Comparison of ENCODE assay signal across 10 cellular contexts in the genomic region with DNA sequence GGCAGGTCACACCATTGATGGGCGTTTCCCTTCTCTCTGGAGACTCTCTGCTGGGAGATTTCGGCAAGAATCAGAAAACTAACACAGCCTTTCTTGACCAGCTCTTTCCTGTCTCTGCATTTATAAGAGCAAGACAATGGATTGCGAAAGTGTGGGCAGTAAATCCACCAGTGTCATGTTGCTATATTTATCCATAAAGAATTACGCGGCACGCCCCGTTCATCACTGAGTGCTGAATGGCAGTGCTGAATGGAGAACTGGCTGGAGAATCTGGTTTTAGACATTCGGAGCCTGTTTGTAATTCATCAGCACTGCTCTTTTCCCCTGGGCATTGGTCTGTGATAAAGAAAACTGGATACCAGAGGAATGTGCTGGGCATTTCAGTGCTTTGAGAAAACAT. TPM values are rescaled to one million over a fixed set of nuclear protein-coding genes. Genes with fewer than 3 reads are reported as not detected.
DNase-seq lines count a peak whose midpoint lies in the region; ATAC-seq and TF ChIP-seq lines count a peak whose summit lies in the region.
"Had no signal": no experiment of that assay in that cellular context is flagged by ENCODE, and none has a peak within 500 bp of the region (broad histone marks: within the 10 kb centered on the region; RNA-seq: fewer than 3 reads in every experiment).

No MANE protein-coding gene starts in this region.

- no peak for TF ChIP-seq EP300 in Ishikawa (IDR thresholded peaks at IDR 0.05; ENCODE audit: borderline replicate concordance)

- no peak overlapping the region for H3K4me3 ChIP-seq in AG04450 (ENCODE audit: low read depth, low read length)
- H3K4me3 ChIP-seq in H7 (ENCODE audit: insufficient read depth, low read depth, low read length): no peak overlapping the region

- no peak for ATAC-seq in GM21390 (IDR thresholded peaks at IDR 0.05; ENCODE audit: unreplicated experiment)

- no peak for TF ChIP-seq RAD21 in Ishikawa (IDR thresholded peaks at IDR 0.05; ENCODE audit: low read depth)

- no peak for TF ChIP-seq CTCF in AG04450 (IDR thresholded peaks at IDR 0.05; ENCODE audit: low read depth, low read length)
- no peak for TF ChIP-seq CTCF in Calu3 (IDR thresholded peaks at IDR 0.05; ENCODE audit: unreplicated experiment)

- H3K4me3 Mint-ChIP-seq in Calu3 (ENCODE audit: low read depth, unreplicated experiment): no peak overlapping the region
- H3K4me3 Mint-ChIP-seq: activated naive CD8-positive, alpha-beta T cell treated with anti-CD3 and anti-CD28 coated beads, Interleukin-2, amount 10 ng/mL, durations not matched to agents 7 days and 5 days had no signal

- no peaks in the 10 kb centered on the region for H3K9me3 Mint-ChIP-seq in Calu3 (ENCODE audit: low read depth, unreplicated experiment)
- H3K9me3 Mint-ChIP-seq: activated naive CD8-positive, alpha-beta T cell treated with anti-CD3 and anti-CD28 coated beads, Interleukin-2, amount 10 ng/mL, durations not matched to agents 7 days and 5 days had no signal

- no TSS peak for BruUV-seq in Calu3 (replicated peaks; lab: Mats Ljungman, UMichigan)

- H3K27me3 Mint-ChIP-seq in Calu3 (ENCODE audit: unreplicated experiment): peaks cover 32% of the 10 kb centered on the region

- POLR2A ChIA-PET in AG04450 (lab: Yijun Ruan, JAX): interaction anchor here (0.5 to 1.4 kb wide), 2 partner anchors 9 to 1370 kb away, joined by 3 to 10 read pairs; no protein-coding TSS in a partner anchor

- CTCF ChIA-PET in AG04450 (lab: Charles Lee): interaction anchor here (0.6 to 7.0 kb wide), 22 partner anchors 10 to 369 kb away, joined by 3 to 169 read pairs (median 5); partner anchors contain the start of gene ABHD17C
- CTCF ChIA-PET in Calu3 (lab: Charles Lee): interaction anchor here (0.8 to 7.1 kb wide), 26 partner anchors 25 to 329 kb away, joined by 3 to 151 read pairs (median 4); partner anchors contain the start of gene ABHD17C

- H3K27me3 ChIP-seq in AG04450 (ENCODE audit: control insufficient read depth, insufficient read depth, low read length) (no peaks in the 10 kb centered on the region), H7 (ENCODE audit: control insufficient read depth, insufficient read depth, low read length) (peaks cover 26% of the 10 kb centered on the region)

- peak overlapping the region; percentile 39 for H3K27ac ChIP-seq in AG04450 (ENCODE audit: low read depth, low read length)
- H3K27ac ChIP-seq: C4-2B had no signal

- peaks cover 36% of the 10 kb centered on the region for H3K4me1 Mint-ChIP-seq in Calu3 (ENCODE audit: low read depth, unreplicated experiment)

- DNase-seq in AG04450 (ENCODE audit: low read depth, low spot score) (peak; percentile 36), astrocyte of the hippocampus (ENCODE audit: low read depth, low spot score) (peak; percentile 73), iris pigment epithelial cell (ENCODE audit: low read depth) (peak; percentile 85), Calu3 (no peak), COR-L47 (lab: John Stamatoyannopoulos, UW) (no peak), H7 (no peak)

- intact Hi-C loops in Calu3 (cut with micrococcal nuclease; ENCODE audit: unreplicated experiment): loop anchor here (5.0 kb wide), 1 partner anchor 70 kb away; no protein-coding TSS in a partner anchor

- H3K27ac Mint-ChIP-seq in Calu3 (ENCODE audit: unreplicated experiment): no peak overlapping the region
- H3K27ac Mint-ChIP-seq: activated naive CD8-positive, alpha-beta T cell treated with anti-CD3 and anti-CD28 coated beads, Interleukin-2, amount 10 ng/mL, durations not matched to agents 7 days and 5 days had no signal

- peaks cover 20% of the 10 kb centered on the region for H3K36me3 Mint-ChIP-seq in Calu3 (ENCODE audit: insufficient read depth, unreplicated experiment)
- H3K36me3 Mint-ChIP-seq: activated naive CD8-positive, alpha-beta T cell treated with anti-CD3 and anti-CD28 coated beads, Interleukin-2, amount 10 ng/mL, durations not matched to agents 7 days and 5 days had no signal

- H3K9me3 ChIP-seq in AG04450 (ENCODE audit: control insufficient read depth, insufficient read depth, low read length): peaks cover 9% of the 10 kb centered on the region

- no peaks in the 10 kb centered on the region for H3K36me3 ChIP-seq in H7 (replicated peaks; ENCODE audit: control insufficient read depth, insufficient read depth, low read length)

TF ChIP-seq in Ishikawa, 13 proteins besides CTCF, POLR2A, EP300 and RAD21:
- peak; percentile 91 for TF ChIP-seq CEBPB (IDR thresholded peaks at IDR 0.05)
- no peak for TF ChIP-seq USF1 (IDR thresholded peaks at IDR 0.05)
- TF ChIP-seq TCF12 (IDR thresholded peaks at IDR 0.05; ENCODE audit: low read depth): no peak

RNA-seq across cellular contexts. Expression of gene CEMIP, which starts 2.0 kb away (rescaled TPM):
- polyA plus RNA-seq in AG04450 (2011; rRNA removed): 221 and 231 TPM in 2 replicates
- polyA minus RNA-seq in AG04450 (2011; rRNA and poly(A)+ RNA removed): 230 and 317 TPM in 2 replicates
- total RNA-seq in Calu3 (2022): 1.8 and 4.1 TPM in 2 replicates
- total RNA-seq in H7 (2014; rRNA removed; shearing (Covaris generic)): 0.03 TPM in 1 of 2 replicates, not detected in the other

Comparison
In these comparisons a context has a peak if more than half of its experiments do, and no peak if none do; other contexts are left out.
1. DNase-seq: peak in AG04450 (single experiment), astrocyte of the hippocampus (single experiment) and iris pigment epithelial cell (single experiment); none in Calu3 (single experiment), COR-L47 (single experiment) and H7 (single experiment).